ENCODE assay signal across 1 cellular context in the genomic region with DNA sequence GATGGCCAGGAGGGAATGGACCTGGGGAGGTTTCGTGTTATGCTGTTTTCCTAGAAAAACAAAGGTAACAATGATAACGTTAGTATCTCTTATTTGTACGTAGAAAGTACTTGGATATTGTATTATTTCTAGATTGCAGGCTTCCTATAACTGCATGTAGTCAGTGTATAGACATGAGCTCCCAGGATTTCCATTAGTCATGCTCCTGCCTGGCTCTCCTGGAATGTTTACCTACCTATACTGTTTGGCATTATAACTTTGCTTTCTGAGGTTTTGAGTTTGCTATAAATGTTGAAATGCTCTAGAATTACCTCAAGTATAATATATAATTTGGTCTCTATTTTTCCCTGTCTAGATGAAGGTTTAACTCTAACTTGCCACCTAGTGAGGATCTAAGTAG.
TF ChIP-seq lines count a peak whose summit lies in the region.

No MANE protein-coding gene starts in this region.

TF ChIP-seq in SK-N-SH treated with all-trans-retinoic acid at 6 μM for 48 hours, 23 proteins besides CTCF, POLR2A, EP300 and RAD21 (continued from another document):
- TF ChIP-seq, protein P1, sequence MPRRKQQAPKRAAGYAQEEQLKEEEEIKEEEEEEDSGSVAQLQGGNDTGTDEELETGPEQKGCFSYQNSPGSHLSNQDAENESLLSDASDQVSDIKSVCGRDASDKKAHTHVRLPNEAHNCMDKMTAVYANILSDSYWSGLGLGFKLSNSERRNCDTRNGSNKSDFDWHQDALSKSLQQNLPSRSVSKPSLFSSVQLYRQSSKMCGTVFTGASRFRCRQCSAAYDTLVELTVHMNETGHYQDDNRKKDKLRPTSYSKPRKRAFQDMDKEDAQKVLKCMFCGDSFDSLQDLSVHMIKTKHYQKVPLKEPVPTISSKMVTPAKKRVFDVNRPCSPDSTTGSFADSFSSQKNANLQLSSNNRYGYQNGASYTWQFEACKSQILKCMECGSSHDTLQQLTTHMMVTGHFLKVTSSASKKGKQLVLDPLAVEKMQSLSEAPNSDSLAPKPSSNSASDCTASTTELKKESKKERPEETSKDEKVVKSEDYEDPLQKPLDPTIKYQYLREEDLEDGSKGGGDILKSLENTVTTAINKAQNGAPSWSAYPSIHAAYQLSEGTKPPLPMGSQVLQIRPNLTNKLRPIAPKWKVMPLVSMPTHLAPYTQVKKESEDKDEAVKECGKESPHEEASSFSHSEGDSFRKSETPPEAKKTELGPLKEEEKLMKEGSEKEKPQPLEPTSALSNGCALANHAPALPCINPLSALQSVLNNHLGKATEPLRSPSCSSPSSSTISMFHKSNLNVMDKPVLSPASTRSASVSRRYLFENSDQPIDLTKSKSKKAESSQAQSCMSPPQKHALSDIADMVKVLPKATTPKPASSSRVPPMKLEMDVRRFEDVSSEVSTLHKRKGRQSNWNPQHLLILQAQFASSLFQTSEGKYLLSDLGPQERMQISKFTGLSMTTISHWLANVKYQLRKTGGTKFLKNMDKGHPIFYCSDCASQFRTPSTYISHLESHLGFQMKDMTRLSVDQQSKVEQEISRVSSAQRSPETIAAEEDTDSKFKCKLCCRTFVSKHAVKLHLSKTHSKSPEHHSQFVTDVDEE (CRISPR knock-in tag; IDR thresholded peaks at IDR 0.05), result no peak
- no peak for TF ChIP-seq ZFP30 (CRISPR knock-in tag; IDR thresholded peaks at IDR 0.05)
- no peak for TF ChIP-seq ZC3H10 (CRISPR knock-in tag; IDR thresholded peaks at IDR 0.05)
- TF ChIP-seq ZNF70 (CRISPR knock-in tag; IDR thresholded peaks at IDR 0.05), result no peak
- TF ChIP-seq, protein P2, sequence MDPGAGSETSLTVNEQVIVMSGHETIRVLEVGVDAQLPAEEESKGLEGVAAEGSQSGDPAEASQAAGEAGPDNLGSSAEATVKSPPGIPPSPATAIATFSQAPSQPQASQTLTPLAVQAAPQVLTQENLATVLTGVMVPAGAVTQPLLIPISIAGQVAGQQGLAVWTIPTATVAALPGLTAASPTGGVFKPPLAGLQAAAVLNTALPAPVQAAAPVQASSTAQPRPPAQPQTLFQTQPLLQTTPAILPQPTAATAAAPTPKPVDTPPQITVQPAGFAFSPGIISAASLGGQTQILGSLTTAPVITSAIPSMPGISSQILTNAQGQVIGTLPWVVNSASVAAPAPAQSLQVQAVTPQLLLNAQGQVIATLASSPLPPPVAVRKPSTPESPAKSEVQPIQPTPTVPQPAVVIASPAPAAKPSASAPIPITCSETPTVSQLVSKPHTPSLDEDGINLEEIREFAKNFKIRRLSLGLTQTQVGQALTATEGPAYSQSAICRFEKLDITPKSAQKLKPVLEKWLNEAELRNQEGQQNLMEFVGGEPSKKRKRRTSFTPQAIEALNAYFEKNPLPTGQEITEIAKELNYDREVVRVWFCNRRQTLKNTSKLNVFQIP (CRISPR knock-in tag; IDR thresholded peaks at IDR 0.05; ENCODE audit: borderline replicate concordance, low read depth), result no peak
- TF ChIP-seq, protein P3, sequence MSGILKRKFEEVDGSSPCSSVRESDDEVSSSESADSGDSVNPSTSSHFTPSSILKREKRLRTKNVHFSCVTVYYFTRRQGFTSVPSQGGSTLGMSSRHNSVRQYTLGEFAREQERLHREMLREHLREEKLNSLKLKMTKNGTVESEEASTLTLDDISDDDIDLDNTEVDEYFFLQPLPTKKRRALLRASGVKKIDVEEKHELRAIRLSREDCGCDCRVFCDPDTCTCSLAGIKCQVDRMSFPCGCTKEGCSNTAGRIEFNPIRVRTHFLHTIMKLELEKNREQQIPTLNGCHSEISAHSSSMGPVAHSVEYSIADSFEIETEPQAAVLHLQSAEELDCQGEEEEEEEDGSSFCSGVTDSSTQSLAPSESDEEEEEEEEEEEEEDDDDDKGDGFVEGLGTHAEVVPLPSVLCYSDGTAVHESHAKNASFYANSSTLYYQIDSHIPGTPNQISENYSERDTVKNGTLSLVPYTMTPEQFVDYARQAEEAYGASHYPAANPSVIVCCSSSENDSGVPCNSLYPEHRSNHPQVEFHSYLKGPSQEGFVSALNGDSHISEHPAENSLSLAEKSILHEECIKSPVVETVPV (CRISPR knock-in tag; IDR thresholded peaks at IDR 0.05), result no peak
- no peak for TF ChIP-seq RARB (CRISPR knock-in tag; IDR thresholded peaks at IDR 0.05)
